In genomic region chr5:141512390-141513020, GRCh38 we compare ENCODE assay signal across 8 cellular contexts. TPM values are rescaled to one million over a fixed set of nuclear protein-coding genes. Genes with fewer than 3 reads are reported as not detected.
DNase-seq lines count a peak whose midpoint lies in the region; ATAC-seq lines count a peak whose summit lies in the region.

No MANE protein-coding gene starts in this region.

- peak overlapping the region; percentile 30 to 60 for H3K9ac ChIP-seq in duodenal mucosa (ENCODE audit: low read depth in 1 of 2, low read length in 2 of 2)

- H3K36me3 ChIP-seq in duodenal mucosa (ENCODE audit: control insufficient read depth in 1 of 2, insufficient read depth in 2 of 2, low read length in 2 of 2): peaks cover 1 to 26% of the 10 kb centered on the region in 2 donors

- H3K36me3 Mint-ChIP-seq in activated CD4-positive, alpha-beta memory T cell treated with anti-CD3 and anti-CD28 coated beads, Interleukin-2, amount 10 ng/mL, durations not matched to agents 7 days and 5 days (ENCODE audit: low read depth): peaks cover 35% of the 10 kb centered on the region

- POLR2A ChIA-PET in activated CD4-positive, alpha-beta memory T cell treated with anti-CD3 and anti-CD28 coated beads, Interleukin-2, amount 10 ng/mL, durations not matched to agents 7 days and 5 days (lab: Charles Lee): interaction anchor here (1.4 to 3.5 kb wide), 3 partner anchors 9 to 192 kb away, joined by 3 to 12 read pairs (median 5); partner anchors contain the start of genes PCDHGA11 and TAF7

- peak overlapping the region; percentile 66 for H3K4me3 Mint-ChIP-seq in activated CD4-positive, alpha-beta memory T cell treated with anti-CD3 and anti-CD28 coated beads, Interleukin-2, amount 10 ng/mL, durations not matched to agents 7 days and 5 days

- H3K9me3 Mint-ChIP-seq in activated CD4-positive, alpha-beta memory T cell treated with anti-CD3 and anti-CD28 coated beads, Interleukin-2, amount 10 ng/mL, durations not matched to agents 7 days and 5 days: no peaks in the 10 kb centered on the region

- no peaks in the 10 kb centered on the region for H3K27me3 ChIP-seq in duodenal mucosa (ENCODE audit: control insufficient read depth in 1 of 2, insufficient read depth in 2 of 2, low read length in 2 of 2)

- DNase-seq in NCI-H82 (lab: John Stamatoyannopoulos, UW) (peak; percentile 69), NCI-H82 treated with DMSO at 0.1 percent for 48 hours (lab: John Stamatoyannopoulos, UW; ENCODE audit: unreplicated experiment) (no peak), NCI-H187 (lab: John Stamatoyannopoulos, UW) (peak; percentile 83 to 86), lung microvascular endothelial cell (ENCODE audit: low read depth in 2 of 2) (peak; percentile 58 to 84)
- DNase-seq in activated CD4-positive, alpha-beta memory T cell treated with anti-CD3 and anti-CD28 coated beads, Interleukin-2, amount 10 ng/mL, durations not matched to agents 7 days and 5 days: peak; percentile 84
- peak; percentile 56 for DNase-seq in stimulated activated CD8-positive, alpha-beta memory T cell treated with anti-CD3 and anti-CD28 coated beads, Interleukin-12 subunit alpha, Interleukin-12 subunit beta, amount 100 ng/mL, for 24 hours (ENCODE audit: extremely low read depth)

- peak overlapping the region; percentile 59 for H3K27ac Mint-ChIP-seq in activated CD4-positive, alpha-beta memory T cell treated with anti-CD3 and anti-CD28 coated beads, Interleukin-2, amount 10 ng/mL, durations not matched to agents 7 days and 5 days

- H3K4me1 Mint-ChIP-seq in activated CD4-positive, alpha-beta memory T cell treated with anti-CD3 and anti-CD28 coated beads, Interleukin-2, amount 10 ng/mL, durations not matched to agents 7 days and 5 days: peaks cover 30% of the 10 kb centered on the region

- H3K27me3 Mint-ChIP-seq in activated CD4-positive, alpha-beta memory T cell treated with anti-CD3 and anti-CD28 coated beads, Interleukin-2, amount 10 ng/mL, durations not matched to agents 7 days and 5 days: no peaks in the 10 kb centered on the region

- peaks cover 5 to 11% of the 10 kb centered on the region in 2 donors for H3K4me1 ChIP-seq in duodenal mucosa (ENCODE audit: control insufficient read depth in 1 of 2, insufficient read depth in 2 of 2, low read length in 2 of 2)

- H3K27ac ChIP-seq in duodenal mucosa (ENCODE audit: low read depth, low read length): peak overlapping the region; percentile 49

- H3K4me3 ChIP-seq in duodenal mucosa (ENCODE audit: low read depth in 1 of 2, low read length in 2 of 2): peak overlapping the region; percentile 66 to 70

- ATAC-seq in GM18517 (IDR thresholded peaks at IDR 0.05; ENCODE audit: unreplicated experiment): no peak

- no peaks in the 10 kb centered on the region for H3K9me3 ChIP-seq in duodenal mucosa (ENCODE audit: control insufficient read depth in 1 of 2, low read length in 2 of 2)

- CTCF ChIA-PET in activated CD4-positive, alpha-beta memory T cell treated with anti-CD3 and anti-CD28 coated beads, Interleukin-2, amount 10 ng/mL, durations not matched to agents 7 days and 5 days (lab: Charles Lee): interaction anchor here (0.8 to 4.9 kb wide), 33 partner anchors 9 to 1077 kb away, joined by 3 to 57 read pairs (median 7); partner anchors contain the start of genes PCDHB15, PCDHGA1, PCDHGA10 and PCDHGA11

RNA-seq across cellular contexts. Expression of gene PCDHGC5, which starts 23.6 kb away (rescaled TPM):
- total RNA-seq in activated CD4-positive, alpha-beta memory T cell treated with anti-CD3 and anti-CD28 coated beads, Interleukin-2, amount 10 ng/mL, durations not matched to agents 7 days and 5 days: not detected
- under 0.01 and 0.40 TPM in 2 replicates for total RNA-seq in lung microvascular endothelial cell

RNA-seq across cellular contexts. Expression of gene PCDHGC4, which starts 27.7 kb away (rescaled TPM):
- total RNA-seq in activated CD4-positive, alpha-beta memory T cell treated with anti-CD3 and anti-CD28 coated beads, Interleukin-2, amount 10 ng/mL, durations not matched to agents 7 days and 5 days: not detected
- 0.65 and 0.79 TPM in 2 replicates for total RNA-seq in lung microvascular endothelial cell

RNA-seq across cellular contexts. Expression of gene PCDHGC3, which starts 36.7 kb away (rescaled TPM):
- total RNA-seq in activated CD4-positive, alpha-beta memory T cell treated with anti-CD3 and anti-CD28 coated beads, Interleukin-2, amount 10 ng/mL, durations not matched to agents 7 days and 5 days: not detected
- 10.2 and 10.9 TPM in 2 replicates for total RNA-seq in lung microvascular endothelial cell
